1 cellular context compared by ENCODE assay signal in genomic region chr11:131129474-131129873, GRCh38.
TF ChIP-seq lines count a peak whose summit lies in the region.

No MANE protein-coding gene starts in this region.

TF ChIP-seq in WTC11, 78 proteins besides CTCF, POLR2A, EP300 and RAD21 (continued from another document):
- no peak for TF ChIP-seq MAX (CRISPR knock-in tag; IDR thresholded peaks at IDR 0.05)
- TF ChIP-seq FOXK1 (CRISPR knock-in tag; IDR thresholded peaks at IDR 0.05), result no peak
- TF ChIP-seq NFATC4 (CRISPR knock-in tag; IDR thresholded peaks at IDR 0.05), result no peak
